In genomic region chr20:23636182-23636907, GRCh38 we compare ENCODE assay signal across 1 cellular context.
TF ChIP-seq lines count a peak whose summit lies in the region.

No MANE protein-coding gene starts in this region.

TF ChIP-seq in HepG2, 621 proteins besides CTCF, POLR2A, EP300 and RAD21 (continued from another document):
- no peak for TF ChIP-seq TAF1 (CRISPR knock-in tag; IDR thresholded peaks at IDR 0.05)
- peak; percentile 45; the same call in 1 of the 2 replicates for TF ChIP-seq LBX2 (CRISPR knock-in tag; IDR thresholded peaks at IDR 0.05; ENCODE audit: borderline replicate concordance)
- TF ChIP-seq AHR (CRISPR knock-in tag; IDR thresholded peaks at IDR 0.05) = no peak
- no peak for TF ChIP-seq FOXO1 (CRISPR knock-in tag; IDR thresholded peaks at IDR 0.05)
- peak; percentile 78; the same call in 1 of the 2 replicates for TF ChIP-seq ZNF354B (CRISPR knock-in tag; IDR thresholded peaks at IDR 0.05)
- TF ChIP-seq TSC22D2 (CRISPR knock-in tag; IDR thresholded peaks at IDR 0.05; ENCODE audit: borderline replicate concordance) = 0 out of 2 replicates have a peak, but pooled peaks have one; percentile 14
- TF ChIP-seq DBP (CRISPR knock-in tag; IDR thresholded peaks at IDR 0.05; ENCODE audit: not compliant biosample characterization) = no peak
- TF ChIP-seq ZNF652 (CRISPR knock-in tag; IDR thresholded peaks at IDR 0.05; ENCODE audit: borderline replicate concordance, low read depth) = no peak
- peak; percentile 69; the same call in 1 of the 2 replicates for TF ChIP-seq CC2D1A (CRISPR knock-in tag; IDR thresholded peaks at IDR 0.05)
- no peak for TF ChIP-seq EZH2 (conservative IDR thresholded peaks at IDR 0.05; ENCODE audit: low read depth, low read length)
- TF ChIP-seq, protein P1, sequence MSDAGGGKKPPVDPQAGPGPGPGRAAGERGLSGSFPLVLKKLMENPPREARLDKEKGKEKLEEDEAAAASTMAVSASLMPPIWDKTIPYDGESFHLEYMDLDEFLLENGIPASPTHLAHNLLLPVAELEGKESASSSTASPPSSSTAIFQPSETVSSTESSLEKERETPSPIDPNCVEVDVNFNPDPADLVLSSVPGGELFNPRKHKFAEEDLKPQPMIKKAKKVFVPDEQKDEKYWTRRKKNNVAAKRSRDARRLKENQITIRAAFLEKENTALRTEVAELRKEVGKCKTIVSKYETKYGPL (CRISPR knock-in tag; IDR thresholded peaks at IDR 0.05) = no peak
- no peak for TF ChIP-seq ZNF180 (CRISPR knock-in tag; IDR thresholded peaks at IDR 0.05; ENCODE audit: borderline replicate concordance, low read depth)
- TF ChIP-seq ZNF101 (CRISPR knock-in tag; IDR thresholded peaks at IDR 0.05; ENCODE audit: borderline replicate concordance, low read depth) = no peak
- TF ChIP-seq, protein P2, sequence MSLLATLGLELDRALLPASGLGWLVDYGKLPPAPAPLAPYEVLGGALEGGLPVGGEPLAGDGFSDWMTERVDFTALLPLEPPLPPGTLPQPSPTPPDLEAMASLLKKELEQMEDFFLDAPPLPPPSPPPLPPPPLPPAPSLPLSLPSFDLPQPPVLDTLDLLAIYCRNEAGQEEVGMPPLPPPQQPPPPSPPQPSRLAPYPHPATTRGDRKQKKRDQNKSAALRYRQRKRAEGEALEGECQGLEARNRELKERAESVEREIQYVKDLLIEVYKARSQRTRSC (CRISPR knock-in tag; IDR thresholded peaks at IDR 0.05; ENCODE audit: low read depth) = no peak
- TF ChIP-seq, protein P3, sequence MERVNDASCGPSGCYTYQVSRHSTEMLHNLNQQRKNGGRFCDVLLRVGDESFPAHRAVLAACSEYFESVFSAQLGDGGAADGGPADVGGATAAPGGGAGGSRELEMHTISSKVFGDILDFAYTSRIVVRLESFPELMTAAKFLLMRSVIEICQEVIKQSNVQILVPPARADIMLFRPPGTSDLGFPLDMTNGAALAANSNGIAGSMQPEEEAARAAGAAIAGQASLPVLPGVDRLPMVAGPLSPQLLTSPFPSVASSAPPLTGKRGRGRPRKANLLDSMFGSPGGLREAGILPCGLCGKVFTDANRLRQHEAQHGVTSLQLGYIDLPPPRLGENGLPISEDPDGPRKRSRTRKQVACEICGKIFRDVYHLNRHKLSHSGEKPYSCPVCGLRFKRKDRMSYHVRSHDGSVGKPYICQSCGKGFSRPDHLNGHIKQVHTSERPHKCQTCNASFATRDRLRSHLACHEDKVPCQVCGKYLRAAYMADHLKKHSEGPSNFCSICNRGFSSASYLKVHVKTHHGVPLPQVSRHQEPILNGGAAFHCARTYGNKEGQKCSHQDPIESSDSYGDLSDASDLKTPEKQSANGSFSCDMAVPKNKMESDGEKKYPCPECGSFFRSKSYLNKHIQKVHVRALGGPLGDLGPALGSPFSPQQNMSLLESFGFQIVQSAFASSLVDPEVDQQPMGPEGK (CRISPR knock-in tag; IDR thresholded peaks at IDR 0.05) = 0 out of 2 replicates have a peak, but pooled peaks have one; percentile 8
- no peak for TF ChIP-seq KDM1A (CRISPR knock-in tag; IDR thresholded peaks at IDR 0.05)
- no peak for TF ChIP-seq ISL2 (CRISPR knock-in tag; IDR thresholded peaks at IDR 0.05)
- TF ChIP-seq EHMT2 (IDR thresholded peaks at IDR 0.05; ENCODE audit: borderline replicate concordance, low read depth, low read length) = no peak
- TF ChIP-seq ZFP36L1 (CRISPR knock-in tag; IDR thresholded peaks at IDR 0.05) = no peak; the same call in 1 of the 2 replicates
- TF ChIP-seq TFE3 (CRISPR knock-in tag; IDR thresholded peaks at IDR 0.05) = no peak; the same call in 1 of the 2 replicates
- TF ChIP-seq GABPA (IDR thresholded peaks at IDR 0.05; ENCODE audit: low read depth, low read length) = no peak
- TF ChIP-seq GABPA (CRISPR knock-in tag; IDR thresholded peaks at IDR 0.05; ENCODE audit: low read depth) = no peak
- TF ChIP-seq ZNF17 (CRISPR knock-in tag; IDR thresholded peaks at IDR 0.05) = no peak
- no peak for TF ChIP-seq ZKSCAN8 (CRISPR knock-in tag; IDR thresholded peaks at IDR 0.05; ENCODE audit: borderline replicate concordance)
TF ChIP-seq in HepG2: peak in this region for 118.
